Comparison of ENCODE assay signal across 13 cellular contexts in genomic region chr5:158451203-158451982, GRCh38.
DNase-seq lines count a peak whose midpoint lies in the region; ATAC-seq, FAIRE-seq and TF ChIP-seq lines count a peak whose summit lies in the region.
"Had no signal": no experiment of that assay in that cellular context is flagged by ENCODE, and none has a peak within 500 bp of the region (broad histone marks: within the 10 kb centered on the region; RNA-seq: fewer than 3 reads in every experiment).

No MANE protein-coding gene starts in this region.

- POLR2A ChIA-PET in HEK293T (lab: Yijun Ruan, JAX) (interaction anchor here (1.1 to 2.2 kb wide), 5 partner anchors 178 to 276 kb away, joined by 3 to 8 read pairs (median 3); no protein-coding TSS in a partner anchor), GM12878 (lab: Charles Lee) (no interaction called here)

- no peak for TF ChIP-seq EP300 in GM12878 (IDR thresholded peaks at IDR 0.05; ENCODE audit: borderline replicate concordance in 1 of 2, control insufficient read depth in 1 of 2, low read depth in 2 of 2, low read length in 2 of 2)

- H3K4me3 ChIP-seq in GM12878 (no peak overlapping the region), gastrocnemius medialis (no peak overlapping the region), breast epithelium (no peak overlapping the region), lower lobe of right lung (no peak overlapping the region)
- H3K4me3 ChIP-seq: SK-N-MC had no signal

- CTCF ChIA-PET in HEK293T (lab: Yijun Ruan, JAX) (interaction anchor here (0.8 to 1.0 kb wide), 2 partner anchors 94 to 655 kb away, joined by 3 to 4 read pairs; no protein-coding TSS in a partner anchor), GM12878 (lab: Yijun Ruan, JAX) (interaction anchor here (0.6 to 0.7 kb wide), 2 partner anchors 22 to 56 kb away, joined by 3 to 5 read pairs; no protein-coding TSS in a partner anchor)

- no peaks in the 10 kb centered on the region for H3K79me2 ChIP-seq in GM12878 (ENCODE audit: control insufficient read depth, insufficient read depth, low read length)

- TF ChIP-seq POLR2A in GM12878 (IDR thresholded peaks at IDR 0.05; ENCODE audit: low read depth, low read length) (no peak), gastrocnemius medialis (IDR thresholded peaks at IDR 0.05) (no peak), breast epithelium (IDR thresholded peaks at IDR 0.05) (no peak)

- no peak overlapping the region for H3K4me2 ChIP-seq in GM12878 (ENCODE audit: control insufficient read depth, insufficient read depth)

- H4K20me1 ChIP-seq in GM12878 (ENCODE audit: control insufficient read depth, insufficient read depth) = no peaks in the 10 kb centered on the region

- 55% methylated on average over 8 of the region's 8 CpGs for WGBS in GM12878 (ENCODE audit: insufficient coverage, insufficient replicate concordance, low lambda C conversion rate, missing lambda C conversion rate)

- ATAC-seq in GM12878 (no peak), gastrocnemius medialis (peak; percentile 69 to 76), GM21576 (IDR thresholded peaks at IDR 0.05; ENCODE audit: unreplicated experiment) (no peak), lower lobe of right lung (no peak)
- ATAC-seq: CD8-positive, alpha-beta T cell had no signal

- no peak for TF ChIP-seq RAD21 in GM12878 (IDR thresholded peaks at IDR 0.05; ENCODE audit: insufficient read depth, low read depth, low read length)

- H3K9me3 ChIP-seq in GM12878 (replicated peaks; ENCODE audit: control insufficient read depth, insufficient read depth, low read length) (no peaks in the 10 kb centered on the region; the same call in 2 of the 3 replicates), gastrocnemius medialis (no peaks in the 10 kb centered on the region), breast epithelium (no peaks in the 10 kb centered on the region), lower lobe of right lung (no peaks in the 10 kb centered on the region)

- SMC1A ChIA-PET in GM12878 (lab: Charles Lee; ENCODE audit: uncharacterized antibody, unreplicated experiment) = interaction anchor here (0.7 kb wide), 2 partner anchors 26 to 57 kb away, joined by 3 read pairs; no protein-coding TSS in a partner anchor

- H3K36me3 ChIP-seq in GM12878 (ENCODE audit: control insufficient read depth in 2 of 2, insufficient read depth in 2 of 2, low read length in 1 of 2) (no peaks in the 10 kb centered on the region), gastrocnemius medialis (no peaks in the 10 kb centered on the region), breast epithelium (no peaks in the 10 kb centered on the region), lower lobe of right lung (no peaks in the 10 kb centered on the region)

- no TSS peak for BruUV-seq in GM12878 (replicated peaks; lab: Mats Ljungman, UMichigan)

- RAD21 ChIA-PET in GM12878 (lab: Charles Lee; ENCODE audit: unreplicated experiment) = interaction anchor here (1.4 kb wide), 1 partner anchor 42 kb away, joined by 5 read pairs; no protein-coding TSS in a partner anchor

- in situ Hi-C loops in GM12878 (cut with MboI) (no loop called here), gastrocnemius medialis (cut with MboI; ENCODE audit: low sequenced_read_pairs in 4 of 4) (loop anchor here in 1 of 4 donors (25.0 kb wide), 1 partner anchor 661 kb away; no protein-coding TSS in a partner anchor)

- no peaks in the 10 kb centered on the region for H3K4me1 ChIP-seq in GM12878 (ENCODE audit: control insufficient read depth, insufficient read depth, low read length)
- peaks cover 0 to 4% of the 10 kb centered on the region in 2 donors for H3K4me1 ChIP-seq in gastrocnemius medialis
- no peaks in the 10 kb centered on the region for H3K4me1 ChIP-seq in breast epithelium
- no peaks in the 10 kb centered on the region for H3K4me1 ChIP-seq in lower lobe of right lung

- H3K9ac ChIP-seq in GM12878 (ENCODE audit: control insufficient read depth, insufficient read depth, low read length) = no peak overlapping the region

- H3K27ac ChIP-seq in GM12878 (ENCODE audit: control insufficient read depth, insufficient read depth) = no peak overlapping the region
- H3K27ac ChIP-seq in gastrocnemius medialis = peak overlapping the region in 3 of 4 donors; percentile 31 to 44 (median 35)
- H3K27ac ChIP-seq in breast epithelium = peak overlapping the region in 1 of 2 donors; percentile 3
- H3K27ac ChIP-seq in lower lobe of right lung = no peak overlapping the region
- H3K27ac ChIP-seq: SK-N-MC had no signal

- no peak for FAIRE-seq in GM12878 (lab: Jason Lieb, UNC)

- TF ChIP-seq CTCF in GM12878 (IDR thresholded peaks at IDR 0.05 in 2 of 3, conservative IDR thresholded peaks at IDR 0.05 in 1 of 3; ENCODE audit: control insufficient read depth in 2 of 3, extremely low read depth in 1 of 3, insufficient read depth in 1 of 3, low read depth in 3 of 3, low read length in 3 of 3) = no peak
- no peak for TF ChIP-seq CTCF in gastrocnemius medialis (IDR thresholded peaks at IDR 0.05 in 4 of 5, conservative IDR thresholded peaks at IDR 0.05 in 1 of 5)
- no peak for TF ChIP-seq CTCF in breast epithelium (IDR thresholded peaks at IDR 0.05)
- no peak for TF ChIP-seq CTCF in lower lobe of right lung (IDR thresholded peaks at IDR 0.05)

- H3K27me3 ChIP-seq in GM12878 (replicated peaks in 1 of 2; ENCODE audit: control insufficient read depth in 2 of 2, insufficient read depth in 2 of 2, low read length in 1 of 2) = no peaks in the 10 kb centered on the region
- H3K27me3 ChIP-seq in gastrocnemius medialis = no peaks in the 10 kb centered on the region
- no peaks in the 10 kb centered on the region for H3K27me3 ChIP-seq in breast epithelium
- no peaks in the 10 kb centered on the region for H3K27me3 ChIP-seq in lower lobe of right lung (ENCODE audit: low read depth)

- peak; percentile 66 for DNase-seq in HEK293T (ENCODE audit: extremely low spot score)
- no peak for DNase-seq in GM12878 (ENCODE audit: low read depth, low spot score)
- DNase-seq in iris pigment epithelial cell (ENCODE audit: low read depth) = peak; percentile 81
- peak; percentile 45 to 64 for DNase-seq in gastrocnemius medialis
- no peak for DNase-seq in breast epithelium (ENCODE audit: low spot score in 2 of 2)
- no peak for DNase-seq in lower lobe of right lung
- DNase-seq in effector CD4-positive, alpha-beta T cell = no peak
- DNase-seq: activated CD4-positive, alpha-beta memory T cell treated with anti-CD3 and anti-CD28 coated beads for 36 hours; CD8-positive, alpha-beta T cell; NCI-H2107; stimulated activated CD4-positive, alpha-beta T cell treated with anti-CD3 and anti-CD28 coated beads, Interleukin-4, amount 100 ng/mL, for 1 hour had no signal

- intact Hi-C loops in GM12878 (cut with micrococcal nuclease; ENCODE audit: unreplicated experiment) = no loop called here
- intact Hi-C loops in gastrocnemius medialis (cut with DNase I; ENCODE audit: low total_unique reads) = no loop called here
- intact Hi-C loops in breast epithelium (cut with DNase I; ENCODE audit: low total_unique reads) = no loop called here
- intact Hi-C loops in lower lobe of right lung (cut with DNase I) = no loop called here

- H2AFZ ChIP-seq in GM12878 (ENCODE audit: control insufficient read depth, low read depth, low read length) = no peak overlapping the region

TF ChIP-seq in HEK293T, 16 proteins besides CTCF, POLR2A, EP300 and RAD21:
- no peak for TF ChIP-seq FOXM1 (IDR thresholded peaks at IDR 0.05; ENCODE audit: borderline replicate concordance)
- TF ChIP-seq ZNF384 (IDR thresholded peaks at IDR 0.05) = 0 out of 2 replicates have a peak, but pooled peaks have one; percentile 35
- TF ChIP-seq L3MBTL2 (conservative IDR thresholded peaks at IDR 0.05) = no peak; the same call in 1 of the 2 replicates
- TF ChIP-seq PKNOX1 (IDR thresholded peaks at IDR 0.05) = peak; percentile 97
- no peak for TF ChIP-seq NFRKB (IDR thresholded peaks at IDR 0.05)
- peak; percentile 90 for TF ChIP-seq CTBP1 (IDR thresholded peaks at IDR 0.05; ENCODE audit: borderline replicate concordance)
- peak; percentile 70; the same call in 1 of the 2 replicates for TF ChIP-seq LEF1 (IDR thresholded peaks at IDR 0.05; ENCODE audit: borderline replicate concordance)
- TF ChIP-seq TARDBP (IDR thresholded peaks at IDR 0.05) = no peak
- no peak for TF ChIP-seq BHLHE40 (IDR thresholded peaks at IDR 0.05; ENCODE audit: borderline replicate concordance)

TF ChIP-seq in GM12878, 131 proteins besides CTCF, POLR2A, EP300 and RAD21:
- TF ChIP-seq KAT2A (conservative IDR thresholded peaks at IDR 0.05; ENCODE audit: control insufficient read depth, low read depth, low read length) (no peak), ATF7 (IDR thresholded peaks at IDR 0.05; ENCODE audit: low read depth) (peak; percentile 56; the same call in 1 of the 2 replicates)

Comparison
In these comparisons a context has a peak if more than half of its experiments do, and no peak if none do; other contexts are left out.
1. DNase-seq: peak in HEK293T (single experiment), iris pigment epithelial cell (single experiment) and gastrocnemius medialis (2 of 2); none in GM12878 (single experiment), breast epithelium (0 of 2), lower lobe of right lung (single experiment) and effector CD4-positive, alpha-beta T cell (single experiment).
2. ATAC-seq: peak in gastrocnemius medialis (2 of 2); none in GM12878 (single experiment), GM21576 (single experiment) and lower lobe of right lung (0 of 2).
3. H3K27ac ChIP-seq: peak in gastrocnemius medialis (3 of 4); none in GM12878 (single experiment) and lower lobe of right lung (single experiment).